Comparison of ENCODE assay signal across 8 cellular contexts in the genomic region with DNA sequence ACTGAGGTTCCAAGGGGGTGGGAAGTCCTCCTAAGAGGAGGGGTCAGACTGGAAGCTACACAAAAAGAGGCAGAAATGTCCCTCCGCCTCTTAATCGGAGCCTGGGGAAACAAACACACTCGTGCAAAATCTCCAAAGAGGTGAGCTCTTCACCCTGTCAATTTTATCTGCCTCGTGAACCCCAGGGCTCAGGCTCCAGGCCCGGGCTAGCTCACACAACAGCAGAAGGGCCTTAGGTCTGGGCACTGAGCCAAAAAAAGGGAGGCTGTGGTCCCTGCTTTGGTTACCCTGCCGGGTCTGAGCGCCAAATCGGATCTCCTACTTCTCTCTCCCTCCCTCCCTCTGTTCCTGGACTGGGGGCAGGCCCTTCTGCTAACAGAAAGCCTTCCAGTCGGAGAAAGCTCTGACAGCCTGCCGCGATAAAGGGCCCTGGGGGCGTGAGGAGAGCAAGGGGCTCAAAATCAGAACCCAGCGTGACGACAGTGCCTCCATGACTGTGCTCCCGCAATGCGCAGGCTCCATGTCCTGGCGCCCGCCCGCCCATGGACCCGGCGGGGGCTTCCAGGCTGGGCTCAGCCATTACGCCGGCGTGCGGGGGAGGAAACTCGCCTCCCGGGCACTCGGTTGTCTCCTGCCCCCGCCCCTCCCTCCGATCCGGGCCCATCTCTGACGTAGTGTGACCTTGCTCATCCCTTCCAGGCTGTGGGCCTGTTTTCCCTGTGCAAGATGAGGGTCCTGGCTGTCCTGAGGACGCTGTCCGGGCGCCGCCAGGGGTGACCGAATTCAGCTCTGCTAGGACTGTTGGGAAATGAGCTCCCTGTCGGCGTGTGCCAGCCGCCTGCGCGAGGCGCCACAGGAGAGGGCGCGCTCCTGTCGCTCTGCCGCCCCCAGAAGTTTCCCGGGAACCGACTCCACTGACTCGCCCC. TPM values are rescaled to one million over a fixed set of nuclear protein-coding genes. Genes with fewer than 3 reads are reported as not detected.
A peak's percentile ranks its signal among the peaks of the same experiment; 100 is the strongest.
DNase-seq lines count a peak whose midpoint lies in the region; ATAC-seq and TF ChIP-seq lines count a peak whose summit lies in the region.

No MANE protein-coding gene starts in this region.

- TF ChIP-seq EP300 in ovary (IDR thresholded peaks at IDR 0.05): no peak

- intact Hi-C loops in Right ventricle myocardium inferior (cut with DNase I) (loop anchor here (10.0 kb wide), 2 partner anchors 59 to 201 kb away; partner anchors contain the start of gene IRF1), ovary (cut with DNase I) (loop anchor here in 2 of 4 donors (10.0 kb wide), 2 partner anchors 69 to 81 kb away; partner anchors contain the start of gene P4HA2 (in 1 of the 2)), thyroid gland (cut with DNase I) (loop anchor here (10.0 kb wide), 1 partner anchor 71 kb away; the partner anchor contains the start of gene SLC22A5)

- no peaks in the 10 kb centered on the region for H3K9me3 ChIP-seq in ovary
- no peaks in the 10 kb centered on the region for H3K9me3 ChIP-seq in thyroid gland

- H3K27me3 ChIP-seq in ovary (no peaks in the 10 kb centered on the region), thyroid gland (no peaks in the 10 kb centered on the region)

- peak overlapping the region; percentile 91 for H3K4me3 Mint-ChIP-seq in activated naive CD8-positive, alpha-beta T cell treated with anti-CD3 and anti-CD28 coated beads, Interleukin-2, amount 10 ng/mL, durations not matched to agents 7 days and 5 days

- peak; percentile 72 for DNase-seq in NCI-H1105 (lab: John Stamatoyannopoulos, UW)
- DNase-seq in SKM-1 (lab: John Stamatoyannopoulos, UW; ENCODE audit: unreplicated experiment): peak; percentile 48
- peak; percentile 75 for DNase-seq in activated naive CD8-positive, alpha-beta T cell treated with anti-CD3 and anti-CD28 coated beads, Interleukin-2, amount 10 ng/mL, durations not matched to agents 7 days and 5 days
- peak; percentile 94 for DNase-seq in Right ventricle myocardium inferior (ENCODE audit: missing footprints)
- DNase-seq in ovary: peak; percentile 97 to 98 (median 98)
- peak; percentile 83 for DNase-seq in thyroid gland

- peak overlapping the region; percentile 60 for H3K27ac Mint-ChIP-seq in activated naive CD8-positive, alpha-beta T cell treated with anti-CD3 and anti-CD28 coated beads, Interleukin-2, amount 10 ng/mL, durations not matched to agents 7 days and 5 days

- TF ChIP-seq POLR2A in ovary (IDR thresholded peaks at IDR 0.05) (peak; percentile 47), thyroid gland (IDR thresholded peaks at IDR 0.05) (peak in 1 of 2 donors; percentile 2)

- H3K4me1 Mint-ChIP-seq in activated naive CD8-positive, alpha-beta T cell treated with anti-CD3 and anti-CD28 coated beads, Interleukin-2, amount 10 ng/mL, durations not matched to agents 7 days and 5 days: peaks cover 17% of the 10 kb centered on the region

- peak overlapping the region; percentile 92 to 100 for H3K27ac ChIP-seq in ovary
- peak overlapping the region; percentile 95 to 98 (median 96) for H3K27ac ChIP-seq in thyroid gland

- POLR2A ChIA-PET in activated naive CD8-positive, alpha-beta T cell treated with anti-CD3 and anti-CD28 coated beads, Interleukin-2, amount 10 ng/mL, durations not matched to agents 7 days and 5 days (lab: Charles Lee): interaction anchor here (0.5 to 1.7 kb wide), 8 partner anchors 11 to 671 kb away, joined by 3 to 5 read pairs (median 3); partner anchors contain the start of gene SLC22A5

- peaks cover 1% of the 10 kb centered on the region for H3K9me3 Mint-ChIP-seq in activated naive CD8-positive, alpha-beta T cell treated with anti-CD3 and anti-CD28 coated beads, Interleukin-2, amount 10 ng/mL, durations not matched to agents 7 days and 5 days

- peak; percentile 29 for ATAC-seq in HG02623 (IDR thresholded peaks at IDR 0.05; ENCODE audit: unreplicated experiment)
- ATAC-seq in activated naive CD8-positive, alpha-beta T cell treated with anti-CD3 and anti-CD28 coated beads, Interleukin-2, amount 10 ng/mL, durations not matched to agents 7 days and 5 days (ENCODE audit: low read depth): peak; percentile 56
- peak; percentile 77 for ATAC-seq in Right ventricle myocardium inferior

- H3K27me3 Mint-ChIP-seq in activated naive CD8-positive, alpha-beta T cell treated with anti-CD3 and anti-CD28 coated beads, Interleukin-2, amount 10 ng/mL, durations not matched to agents 7 days and 5 days: peaks cover 6% of the 10 kb centered on the region

- H3K4me1 ChIP-seq in ovary (ENCODE audit: insufficient read depth) (peaks cover 2% of the 10 kb centered on the region), thyroid gland (peaks cover 12 to 20% of the 10 kb centered on the region in 2 donors)

- peak in 1 of 3 donors; percentile 29 for TF ChIP-seq CTCF in ovary (IDR thresholded peaks at IDR 0.05)
- peak in 1 of 6 experiments; percentile 13 for TF ChIP-seq CTCF in thyroid gland (IDR thresholded peaks at IDR 0.05)

- 0 to 1% (median 1%) methylated on average over 36 to 50 of the region's 50 CpGs for WGBS in ovary, 3 donors
- WGBS in thyroid gland, 2 donors: 1 to 2% methylated on average over 37 to 38 of the region's 50 CpGs

- H3K36me3 ChIP-seq in ovary: no peaks in the 10 kb centered on the region
- H3K36me3 ChIP-seq in thyroid gland: no peaks in the 10 kb centered on the region

- no peaks in the 10 kb centered on the region for H3K36me3 Mint-ChIP-seq in activated naive CD8-positive, alpha-beta T cell treated with anti-CD3 and anti-CD28 coated beads, Interleukin-2, amount 10 ng/mL, durations not matched to agents 7 days and 5 days

- H3K4me3 ChIP-seq in GM08714 (ENCODE audit: low read length) (peak overlapping the region; percentile 58; the same call in 1 of the 2 replicates), ovary (peak overlapping the region; percentile 85), thyroid gland (replicated peaks in 1 of 3) (peak overlapping the region; percentile 16 to 56 (median 45))

RNA-seq across cellular contexts. Expression of gene SLC22A4, which starts 0.9 kb away (rescaled TPM):
- under 1 TPM in 1 of 2 experiments, not detected in 1; 0.14 TPM for total RNA-seq in activated naive CD8-positive, alpha-beta T cell treated with anti-CD3 and anti-CD28 coated beads, Interleukin-2, amount 10 ng/mL, durations not matched to agents 7 days and 5 days
- total RNA-seq in Right ventricle myocardium inferior (0.57 TPM), ovary (1 to 10 TPM in 6 of 7 donors, under 1 TPM in 1; 0.72 to 7.7 (median 3.0) TPM), thyroid gland (under 1 TPM in 2 of 4 donors, not detected in 2; 0.54 to 0.78 TPM)
- 1 to 10 TPM; 1.1 to 1.7 TPM for polyA plus RNA-seq in ovary

RNA-seq across cellular contexts. Expression of gene PDLIM4, which starts 35.8 kb away (rescaled TPM):
- under 1 TPM in 1 of 2 experiments, not detected in 1; 0.64 TPM for total RNA-seq in activated naive CD8-positive, alpha-beta T cell treated with anti-CD3 and anti-CD28 coated beads, Interleukin-2, amount 10 ng/mL, durations not matched to agents 7 days and 5 days
- total RNA-seq in Right ventricle myocardium inferior (5.4 TPM), ovary (10 to 100 TPM; 17.9 to 63.4 (median 45.4) TPM), thyroid gland (10 to 100 TPM in 2 of 4 donors, 1 to 10 TPM in 2; 6.0 to 25.4 (median 13.3) TPM)
- polyA plus RNA-seq in ovary: 10 to 100 TPM in 1 of 2 donors, 1 to 10 TPM in 1; 3.4 to 25.9 TPM

Comparison
In these comparisons a context has a peak if more than half of its experiments do, and no peak if none do; other contexts are left out.
1. Peak in every context shown above with its lines: DNase-seq, ATAC-seq, H3K4me3 ChIP-seq and H3K27ac ChIP-seq.
2. DNase-seq: peak in every context shown above with its lines; median percentile 98 in ovary; 94 in Right ventricle myocardium inferior; 83 in thyroid gland; 75 in activated naive CD8-positive, alpha-beta T cell treated with anti-CD3 and anti-CD28 coated beads, Interleukin-2, amount 10 ng/mL, durations not matched to agents 7 days and 5 days; 72 in NCI-H1105; 48 in SKM-1.